In the genomic region with DNA sequence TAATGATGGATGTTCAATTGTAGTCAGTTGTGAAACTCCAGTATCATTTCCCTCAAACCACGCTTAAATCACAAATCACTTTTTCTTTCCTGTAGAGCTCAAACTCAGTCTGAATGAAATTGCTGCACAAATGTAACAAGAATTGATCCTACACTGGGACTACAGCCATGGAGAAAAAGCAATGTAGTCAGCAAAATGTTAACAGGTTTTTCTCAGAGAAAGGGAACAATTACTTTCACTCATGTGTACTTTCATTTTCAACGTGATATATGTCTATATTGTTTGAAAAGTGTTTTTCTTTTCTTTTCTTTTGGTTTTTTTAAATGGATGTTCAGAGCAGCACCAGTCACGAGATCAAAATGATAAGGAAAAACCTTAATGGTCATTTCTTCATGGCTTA, we compare ENCODE assay signal across 24 cellular contexts. TPM values are rescaled to one million over a fixed set of nuclear protein-coding genes. Genes with fewer than 3 reads are reported as not detected.
"Had no signal": no experiment of that assay in that cellular context is flagged by ENCODE, and none has a peak within 500 bp of the region (broad histone marks: within the 10 kb centered on the region; RNA-seq: fewer than 3 reads in every experiment).

No MANE protein-coding gene starts in this region.

- FAIRE-seq: keratinocyte had no signal

- H3K27ac ChIP-seq: esophagus squamous epithelium, left ventricle myocardium inferior, lower lobe of right lung, neural progenitor cell, ovary, right atrium auricular region, sigmoid colon, skin epidermis, testis, tibial nerve, upper lobe of right lung, vagina had no signal

- H3K4me2 ChIP-seq: neural progenitor cell had no signal

- H3K4me1 Mint-ChIP-seq: immature natural killer cell; memory B cell; neural progenitor cell; stimulated activated naive B cell treated with anti-CD40 and anti-IgM and Interleukin-4, amounts not matched to agents 10 μg/mL and 1 μg/mL and 100 μg/mL, for 72 hours had no signal

- H3K9me3 ChIP-seq: esophagus squamous epithelium, lower lobe of right lung, right atrium auricular region, sigmoid colon, testis, tibial nerve, upper lobe of right lung, vagina had no signal

- H3K27me3 Mint-ChIP-seq: memory B cell; natural killer cell treated with Interleukin-12 subunit alpha and Interleukin-12 subunit beta and Interleukin-15 and Interleukin-18, amount 100 ng/mL, for 72 hours; stimulated activated naive B cell treated with anti-CD40 and anti-IgM and Interleukin-4, amounts not matched to agents 10 μg/mL and 1 μg/mL and 100 μg/mL, for 72 hours; stimulated activated naive CD8-positive, alpha-beta T cell treated with anti-CD3 and anti-CD28 coated beads, Interleukin-15, amount 100 ng/mL, for 72 hours had no signal

- H3K27ac Mint-ChIP-seq: immature natural killer cell; natural killer cell treated with Interleukin-12 subunit alpha and Interleukin-12 subunit beta and Interleukin-15 and Interleukin-18, amount 100 ng/mL, for 72 hours; neural progenitor cell; stimulated activated naive B cell treated with anti-CD40 and anti-IgM and Interleukin-4, amounts not matched to agents 10 μg/mL and 1 μg/mL and 100 μg/mL, for 72 hours had no signal

- H3K9ac ChIP-seq: neural progenitor cell had no signal

- ATAC-seq: lower lobe of right lung; natural killer cell treated with Interleukin-12 subunit alpha and Interleukin-12 subunit beta and Interleukin-15 and Interleukin-18, amount 100 ng/mL, for 72 hours; stimulated activated naive B cell treated with anti-CD40 and anti-IgM and Interleukin-4, amounts not matched to agents 10 μg/mL and 1 μg/mL and 100 μg/mL, for 72 hours; stimulated activated naive CD8-positive, alpha-beta T cell treated with anti-CD3 and anti-CD28 coated beads, Interleukin-15, amount 100 ng/mL, for 72 hours; upper lobe of right lung had no signal

- H3K27me3 ChIP-seq: esophagus squamous epithelium, neural progenitor cell, ovary, right atrium auricular region, sigmoid colon, testis, tibial nerve, upper lobe of right lung, vagina had no signal

- H3K4me1 ChIP-seq: esophagus squamous epithelium, left ventricle myocardium inferior, lower lobe of right lung, neural progenitor cell, right atrium auricular region, sigmoid colon, testis, tibial nerve, upper lobe of right lung, vagina had no signal

- DNase-seq: esophagus squamous epithelium; foreskin fibroblast; immature natural killer cell; left ventricle myocardium inferior; lower lobe of right lung; midbrain; nucleus accumbens; ovary; sigmoid colon; stimulated activated CD4-positive, alpha-beta T cell treated with anti-CD3 and anti-CD28 coated beads, Interleukin-2, amount 100 ng/mL, for 24 hours; stimulated activated CD4-positive, alpha-beta T cell treated with anti-CD3 and anti-CD28 coated beads, Interleukin-4, amount 100 ng/mL, for 4 hours; stimulated activated naive B cell treated with anti-CD40 and anti-IgM and Interleukin-4, amounts not matched to agents 10 μg/mL and 1 μg/mL and 100 μg/mL, for 72 hours; stimulated activated naive CD8-positive, alpha-beta T cell treated with anti-CD3 and anti-CD28 coated beads, Interleukin-15, amount 100 ng/mL, for 72 hours; testis; upper lobe of right lung had no signal

- H2AFZ ChIP-seq: neural progenitor cell had no signal

- H3K9me3 Mint-ChIP-seq: natural killer cell treated with Interleukin-12 subunit alpha and Interleukin-12 subunit beta and Interleukin-15 and Interleukin-18, amount 100 ng/mL, for 72 hours; stimulated activated naive CD8-positive, alpha-beta T cell treated with anti-CD3 and anti-CD28 coated beads, Interleukin-15, amount 100 ng/mL, for 72 hours had no signal

- H3K4me3 Mint-ChIP-seq: immature natural killer cell; memory B cell; natural killer cell treated with Interleukin-12 subunit alpha and Interleukin-12 subunit beta and Interleukin-15 and Interleukin-18, amount 100 ng/mL, for 72 hours; neural progenitor cell; stimulated activated naive B cell treated with anti-CD40 and anti-IgM and Interleukin-4, amounts not matched to agents 10 μg/mL and 1 μg/mL and 100 μg/mL, for 72 hours; stimulated activated naive CD8-positive, alpha-beta T cell treated with anti-CD3 and anti-CD28 coated beads, Interleukin-15, amount 100 ng/mL, for 72 hours had no signal

- H3K4me3 ChIP-seq: esophagus squamous epithelium, left ventricle myocardium inferior, lower lobe of right lung, neural progenitor cell, ovary, right atrium auricular region, sigmoid colon, skin epidermis, testis, tibial nerve, upper lobe of right lung, vagina had no signal

RNA-seq across cellular contexts. Expression of a gene that starts 39.2 kb away (rescaled TPM):
- total RNA-seq: epithelial cell of proximal tubule, sigmoid colon had no signal

RNA-seq across cellular contexts. Expression of a gene that starts 55.2 kb away (rescaled TPM):
- total RNA-seq: left ventricle myocardium inferior, sigmoid colon, testis had no signal
